1 cellular context compared by ENCODE assay signal in genomic region chr2:135797497-135798274, GRCh38.
TF ChIP-seq lines count a peak whose summit lies in the region.

No MANE protein-coding gene starts in this region.

TF ChIP-seq in H1, 55 proteins besides CTCF, POLR2A, EP300 and RAD21 (continued from another document):
- TF ChIP-seq SIN3A (conservative IDR thresholded peaks at IDR 0.05 in 1 of 2, IDR thresholded peaks at IDR 0.05 in 1 of 2; ENCODE audit: low read depth in 1 of 2, low read length in 2 of 2) (peak in 1 of 2 experiments; percentile 52; a peak in 1 of 4 replicates), CEBPB (IDR thresholded peaks at IDR 0.05; ENCODE audit: low read depth, low read length) (peak; percentile 75), CREB1 (IDR thresholded peaks at IDR 0.05) (peak; percentile 80), TBP (IDR thresholded peaks at IDR 0.05; ENCODE audit: low read depth, low read length) (no peak), CBX8 (IDR thresholded peaks at IDR 0.05; ENCODE audit: borderline replicate concordance, low read depth, low read length) (no peak), EGR1 (IDR thresholded peaks at IDR 0.05; ENCODE audit: borderline replicate concordance, low read depth, low read length) (no peak), TEAD4 (IDR thresholded peaks at IDR 0.05; ENCODE audit: low read depth, low read length) (no peak), JUN (IDR thresholded peaks at IDR 0.05; ENCODE audit: low read depth, low read length) (no peak)
